Comparison of ENCODE assay signal across 30 cellular contexts in the genomic region with DNA sequence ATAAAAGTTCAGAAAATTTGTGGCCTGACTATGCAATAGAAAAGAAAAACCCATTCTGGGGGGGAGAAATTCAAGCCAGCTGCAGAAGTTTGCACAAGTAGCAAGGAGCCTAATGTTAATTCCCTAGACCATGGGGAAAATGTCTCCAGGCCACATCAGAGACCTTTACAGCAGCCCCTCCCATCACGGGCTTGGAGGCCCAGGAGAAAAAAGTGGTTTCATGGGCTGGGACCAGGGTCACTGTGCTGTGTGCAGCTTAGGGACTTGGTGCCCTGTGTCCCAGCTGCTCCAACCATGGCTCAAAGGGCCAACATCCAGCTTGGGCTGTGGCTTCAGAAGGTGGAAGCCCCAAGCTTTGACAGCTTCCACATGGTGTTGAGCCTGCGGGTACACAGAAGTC. TPM values are rescaled to one million over a fixed set of nuclear protein-coding genes. Genes with fewer than 3 reads are reported as not detected.
"Had no signal": no experiment of that assay in that cellular context is flagged by ENCODE, and none has a peak within 500 bp of the region (broad histone marks: within the 10 kb centered on the region; RNA-seq: fewer than 3 reads in every experiment).

No MANE protein-coding gene starts in this region.

- H3K27ac ChIP-seq: coronary artery, dorsolateral prefrontal cortex, esophagus squamous epithelium, gastrocnemius medialis, heart right ventricle, left lung, lower lobe of right lung had no signal

- ATAC-seq: gastrocnemius medialis, heart right ventricle, left cardiac atrium, left lung, left ventricle myocardium superior, lower lobe of right lung, mucosa of descending colon had no signal

- H3K36me3 ChIP-seq: esophagus squamous epithelium, gastrocnemius medialis, heart right ventricle, left lung, lower lobe of right lung had no signal

- FAIRE-seq: endothelial cell of umbilical vein, islet of Langerhans, keratinocyte had no signal

- H3K9me3 ChIP-seq: esophagus squamous epithelium, gastrocnemius medialis, heart right ventricle, left lung, lower lobe of right lung, mucosa of descending colon had no signal

- H3K27me3 ChIP-seq: esophagus squamous epithelium, gastrocnemius medialis, heart right ventricle, left lung had no signal

- H3K4me1 ChIP-seq: gastrocnemius medialis, left lung, lower lobe of right lung had no signal

- DNase-seq: dermis blood vessel endothelial cell; dorsolateral prefrontal cortex; effector CD4-positive, alpha-beta T cell; effector memory CD4-positive, alpha-beta T cell; esophagus squamous epithelium; foreskin fibroblast; foreskin melanocyte; gastrocnemius medialis; glutamatergic neuron; head of caudate nucleus; heart right ventricle; hippocampal formation; left cardiac atrium; left lung; left ventricle myocardium superior; lower lobe of right lung; mesenchymal stem cell; mucosa of descending colon; naive B cell had no signal

- H3K4me3 ChIP-seq: coronary artery, dorsolateral prefrontal cortex, esophagus squamous epithelium, gastrocnemius medialis, heart right ventricle, left lung, lower lobe of right lung, mucosa of descending colon had no signal

RNA-seq across cellular contexts. Expression of gene IL23R, which starts 42.0 kb away (rescaled TPM):
- total RNA-seq: dermis blood vessel endothelial cell, endothelial cell of umbilical vein, epithelial cell of proximal tubule, gastrocnemius medialis, glomerular endothelial cell, heart right ventricle, kidney epithelial cell, left cardiac atrium, left ventricle myocardium superior, lower leg skin, lung microvascular endothelial cell, mesenteric fat pad, myocyte had no signal
- polyA plus RNA-seq: endothelial cell of umbilical vein, heart right ventricle, keratinocyte had no signal
